ENCODE assay signal across 19 cellular contexts in genomic region chr6:43941174-43941573, GRCh38.
DNase-seq lines count a peak whose midpoint lies in the region; ATAC-seq and TF ChIP-seq lines count a peak whose summit lies in the region.
"Had no signal": no experiment of that assay in that cellular context is flagged by ENCODE, and none has a peak within 500 bp of the region (broad histone marks: within the 10 kb centered on the region; RNA-seq: fewer than 3 reads in every experiment).

No MANE protein-coding gene starts in this region.

- H3K27ac Mint-ChIP-seq in osteocyte (ENCODE audit: unreplicated experiment) = no peak overlapping the region
- H3K27ac Mint-ChIP-seq: IgD-negative memory B cell had no signal

- H3K27me3 ChIP-seq in GM23248 (replicated peaks; ENCODE audit: insufficient read depth) = no peaks in the 10 kb centered on the region

- no peaks in the 10 kb centered on the region for H3K9me2 ChIP-seq in GM23248 (ENCODE audit: insufficient read depth)

- H3F3A ChIP-seq in GM23248 (ENCODE audit: insufficient read depth) = no peaks in the 10 kb centered on the region

- no peak for ATAC-seq in Right ventricle myocardium superior (ENCODE audit: poor library complexity)

- no peaks in the 10 kb centered on the region for H3K9me3 ChIP-seq in GM23248 (ENCODE audit: low read depth)

- no peak overlapping the region for H3K4me2 ChIP-seq in GM23248 (ENCODE audit: unreplicated experiment)
- H3K4me2 ChIP-seq: KMS-11 had no signal

- peaks cover 9% of the 10 kb centered on the region for H3K9me3 Mint-ChIP-seq in osteocyte (ENCODE audit: unreplicated experiment)

- TF ChIP-seq CTCF in osteocyte (IDR thresholded peaks at IDR 0.05) = no peak

- no peak overlapping the region for H3K4me3 Mint-ChIP-seq in osteocyte (ENCODE audit: unreplicated experiment)
- H3K4me3 Mint-ChIP-seq: IgD-negative memory B cell had no signal

- WGBS in GM23248 (ENCODE audit: low coverage in 1 of 2, low lambda C conversion rate in 2 of 2, missing lambda C conversion rate in 2 of 2), 2 experiments = 82 to 85% methylated on average over 5 of the region's 5 CpGs

- H3K79me2 ChIP-seq in GM23248 (ENCODE audit: insufficient read depth) = no peaks in the 10 kb centered on the region

- H3K36me3 Mint-ChIP-seq in osteocyte (ENCODE audit: unreplicated experiment) = no peaks in the 10 kb centered on the region
- H3K36me3 Mint-ChIP-seq: IgD-negative memory B cell had no signal

- peak; percentile 31 for DNase-seq in cardiac septum (ENCODE audit: low spot score)
- DNase-seq in Right ventricle myocardium superior = no peak
- peak; percentile 50 for DNase-seq in islet precursor cell
- DNase-seq in osteocyte (ENCODE audit: extremely low spot score, unreplicated experiment) = peak; percentile 72
- no peak for DNase-seq in GM23248
- DNase-seq in mesenteric fat pad (ENCODE audit: low spot score) = no peak
- DNase-seq in occipital lobe (lab: John Stamatoyannopoulos, UW) = no peak
- DNase-seq: Calu3, DMS79 treated with DMSO at 0.1 percent for 48 hours, GOT3, HCEC 1CT, MM.1S, NCI-H1694 treated with DMSO at 0.1 percent for 48 hours, NCI-H2227 treated with DMSO at 0.1 percent for 48 hours, NCI-H526 treated with DMSO at 0.1 percent for 48 hours, RPMI8226, SHP77 treated with DMSO at 0.1 percent for 48 hours had no signal

- intact Hi-C loops in cardiac septum (cut with DNase I) (no loop called here), Right ventricle myocardium superior (cut with DNase I) (no loop called here)

- no peaks in the 10 kb centered on the region for H4K20me1 ChIP-seq in GM23248 (ENCODE audit: insufficient read depth)

- no peak overlapping the region for H3K27ac ChIP-seq in GM23248
- H3K27ac ChIP-seq: KMS-11 had no signal

- in situ Hi-C loops in GM23248 (cut with MboI) = no loop called here

- H3K4me3 ChIP-seq in GM23248 = no peak overlapping the region

- no peak overlapping the region for H2AFZ ChIP-seq in GM23248

- no peaks in the 10 kb centered on the region for H3K4me1 Mint-ChIP-seq in osteocyte (ENCODE audit: unreplicated experiment)
- H3K4me1 Mint-ChIP-seq: IgD-negative memory B cell had no signal

- H3K27me3 Mint-ChIP-seq in osteocyte (ENCODE audit: unreplicated experiment) = peaks cover 15% of the 10 kb centered on the region
- H3K27me3 Mint-ChIP-seq: IgD-negative memory B cell had no signal

- H3K36me3 ChIP-seq in GM23248 (ENCODE audit: low read depth) = no peaks in the 10 kb centered on the region

- H3K9ac ChIP-seq in GM23248 = no peak overlapping the region
- H3K9ac ChIP-seq: KMS-11 had no signal

- peaks cover 5% of the 10 kb centered on the region; the same call in 1 of the 2 replicates for H3K4me1 ChIP-seq in GM23248 (ENCODE audit: insufficient read depth)

Comparison
In these comparisons a context has a peak if more than half of its experiments do, and no peak if none do; other contexts are left out.
1. DNase-seq: peak in cardiac septum (single experiment), islet precursor cell (single experiment) and osteocyte (single experiment); none in Right ventricle myocardium superior (single experiment), GM23248 (single experiment), mesenteric fat pad (single experiment) and occipital lobe (single experiment).